In genomic region chr12:49972641-49973360, GRCh38 we compare ENCODE assay signal across 13 cellular contexts. TPM values are rescaled to one million over a fixed set of nuclear protein-coding genes. Genes with fewer than 3 reads are reported as not detected.
"Had no signal": no experiment of that assay in that cellular context is flagged by ENCODE, and none has a peak within 500 bp of the region (broad histone marks: within the 10 kb centered on the region; RNA-seq: fewer than 3 reads in every experiment).

A gene with protein sequence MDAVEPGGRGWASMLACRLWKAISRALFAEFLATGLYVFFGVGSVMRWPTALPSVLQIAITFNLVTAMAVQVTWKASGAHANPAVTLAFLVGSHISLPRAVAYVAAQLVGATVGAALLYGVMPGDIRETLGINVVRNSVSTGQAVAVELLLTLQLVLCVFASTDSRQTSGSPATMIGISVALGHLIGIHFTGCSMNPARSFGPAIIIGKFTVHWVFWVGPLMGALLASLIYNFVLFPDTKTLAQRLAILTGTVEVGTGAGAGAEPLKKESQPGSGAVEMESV (plus strand): TSS chr12:49972947. CDS start chr12:49973174, 227 bp downstream.

- H3K36me3 Mint-ChIP-seq: activated naive CD4-positive, alpha-beta T cell treated with anti-CD3 and anti-CD28 coated beads, Interleukin-2, amount 10 ng/mL, durations not matched to agents 7 days and 5 days had no signal

- H3K9me3 Mint-ChIP-seq: activated CD4-positive, alpha-beta T cell treated with anti-CD3 and anti-CD28 coated beads, Interleukin-2, amount 10 ng/mL, durations not matched to agents 7 days and 5 days; activated naive CD4-positive, alpha-beta T cell treated with anti-CD3 and anti-CD28 coated beads, Interleukin-2, amount 10 ng/mL, durations not matched to agents 7 days and 5 days; stimulated activated naive CD8-positive, alpha-beta T cell treated with anti-CD3 and anti-CD28 coated beads, Interleukin-15, amount 100 ng/mL, for 72 hours had no signal

- H3K4me1 ChIP-seq: prostate gland, uterus had no signal

- H3K27me3 ChIP-seq: uterus had no signal

- H3K4me1 Mint-ChIP-seq: activated CD4-positive, alpha-beta T cell treated with anti-CD3 and anti-CD28 coated beads, Interleukin-2, amount 10 ng/mL, durations not matched to agents 7 days and 5 days; activated naive CD4-positive, alpha-beta T cell treated with anti-CD3 and anti-CD28 coated beads, Interleukin-2, amount 10 ng/mL, durations not matched to agents 7 days and 5 days; stimulated activated naive CD8-positive, alpha-beta T cell treated with anti-CD3 and anti-CD28 coated beads, Interleukin-15, amount 100 ng/mL, for 72 hours had no signal

- H3K27ac ChIP-seq: esophagus squamous epithelium, prostate gland, thoracic aorta, uterus had no signal

- DNase-seq: activated CD4-positive, alpha-beta T cell treated with anti-CD3 and anti-CD28 coated beads, Interleukin-2, amount 10 ng/mL, durations not matched to agents 7 days and 5 days; activated CD4-positive, CD25-positive, alpha-beta regulatory T cell; activated CD8-positive, alpha-beta memory T cell treated with anti-CD3 and anti-CD28 coated beads for 24 hours; activated naive CD4-positive, alpha-beta T cell treated with anti-CD3 and anti-CD28 coated beads, Interleukin-2, amount 10 ng/mL, durations not matched to agents 7 days and 5 days; esophagus squamous epithelium; foreskin fibroblast; stimulated activated CD4-positive, alpha-beta T cell treated with anti-CD3 and anti-CD28 coated beads, Interleukin-4, amount 100 ng/mL, for 1 hour; stimulated activated naive CD8-positive, alpha-beta T cell treated with anti-CD3 and anti-CD28 coated beads, Interleukin-15, amount 100 ng/mL, for 72 hours; T-helper 2 cell; uterus had no signal

- H3K27ac Mint-ChIP-seq: activated CD4-positive, alpha-beta T cell treated with anti-CD3 and anti-CD28 coated beads, Interleukin-2, amount 10 ng/mL, durations not matched to agents 7 days and 5 days; activated naive CD4-positive, alpha-beta T cell treated with anti-CD3 and anti-CD28 coated beads, Interleukin-2, amount 10 ng/mL, durations not matched to agents 7 days and 5 days had no signal

- H3K27me3 Mint-ChIP-seq: stimulated activated naive CD8-positive, alpha-beta T cell treated with anti-CD3 and anti-CD28 coated beads, Interleukin-15, amount 100 ng/mL, for 72 hours had no signal

- H3K4me3 Mint-ChIP-seq: activated CD4-positive, alpha-beta T cell treated with anti-CD3 and anti-CD28 coated beads, Interleukin-2, amount 10 ng/mL, durations not matched to agents 7 days and 5 days; activated naive CD4-positive, alpha-beta T cell treated with anti-CD3 and anti-CD28 coated beads, Interleukin-2, amount 10 ng/mL, durations not matched to agents 7 days and 5 days; stimulated activated naive CD8-positive, alpha-beta T cell treated with anti-CD3 and anti-CD28 coated beads, Interleukin-15, amount 100 ng/mL, for 72 hours had no signal

- H3K4me3 ChIP-seq: esophagus squamous epithelium, prostate gland, thoracic aorta, uterus had no signal

- ATAC-seq: stimulated activated naive CD8-positive, alpha-beta T cell treated with anti-CD3 and anti-CD28 coated beads, Interleukin-15, amount 100 ng/mL, for 72 hours had no signal

- H3K9me3 ChIP-seq: esophagus squamous epithelium, prostate gland, thoracic aorta, uterus had no signal

- H3K36me3 ChIP-seq: esophagus squamous epithelium, prostate gland, thoracic aorta, uterus had no signal

RNA-seq across cellular contexts. Expression of the gene that starts here (rescaled TPM):
- total RNA-seq: activated CD4-positive, alpha-beta T cell treated with anti-CD3 and anti-CD28 coated beads, Interleukin-2, amount 10 ng/mL, durations not matched to agents 7 days and 5 days; esophagus squamous epithelium; liver; thoracic aorta had no signal
